ENCODE assay signal across 11 cellular contexts in genomic region chr14:24197066-24197465, GRCh38. TPM values are rescaled to one million over a fixed set of nuclear protein-coding genes. Genes with fewer than 3 reads are reported as not detected.
DNase-seq lines count a peak whose midpoint lies in the region; ATAC-seq and TF ChIP-seq lines count a peak whose summit lies in the region.
"Had no signal": no experiment of that assay in that cellular context is flagged by ENCODE, and none has a peak within 500 bp of the region (broad histone marks: within the 10 kb centered on the region; RNA-seq: fewer than 3 reads in every experiment).

No MANE protein-coding gene starts in this region.

- H3K9me3 ChIP-seq in SK-N-SH (no peaks in the 10 kb centered on the region), Karpas-422 (ENCODE audit: low read length) (0 out of 2 replicates have a peak, but pooled peaks cover 2% of the 10 kb centered on the region), body of pancreas (no peaks in the 10 kb centered on the region), neural progenitor cell (ENCODE audit: low read depth) (no peaks in the 10 kb centered on the region)

- H3K36me3 ChIP-seq in SK-N-SH (replicated peaks in 1 of 2; ENCODE audit: control insufficient read depth in 1 of 2, insufficient read depth in 2 of 2, low read length in 1 of 2): peaks cover 9 to 31% of the 10 kb centered on the region in 2 experiments
- H3K36me3 ChIP-seq in Karpas-422 (ENCODE audit: insufficient read depth, low read length): peaks cover 23% of the 10 kb centered on the region
- peaks cover 0 to 4% of the 10 kb centered on the region in 2 donors for H3K36me3 ChIP-seq in body of pancreas (replicated peaks in 1 of 2; ENCODE audit: insufficient read depth in 1 of 2, low read depth in 2 of 2)
- H3K36me3 ChIP-seq in neural progenitor cell: peaks cover under 1% of the 10 kb centered on the region

- peaks cover 11% of the 10 kb centered on the region in 2 experiments; a peak in 2 of 4 replicates for H3K4me1 ChIP-seq in SK-N-SH (ENCODE audit: control insufficient read depth in 1 of 2, insufficient read depth in 2 of 2, low read depth in 1 of 2, low read length in 1 of 2)
- peaks cover 35% of the 10 kb centered on the region for H3K4me1 ChIP-seq in Karpas-422 (ENCODE audit: low read length)
- peaks cover 58% of the 10 kb centered on the region for H3K4me1 ChIP-seq in body of pancreas
- peaks cover 6% of the 10 kb centered on the region for H3K4me1 ChIP-seq in neural progenitor cell

- WGBS in SK-N-SH (ENCODE audit: low lambda C conversion rate): 89% methylated on average over 2 of the region's 2 CpGs
- WGBS in body of pancreas, 2 donors: 36 to 68% methylated on average over 2 of the region's 2 CpGs

- H3F3A ChIP-seq in SK-N-SH (replicated peaks; ENCODE audit: insufficient read depth) (no peaks in the 10 kb centered on the region), neural progenitor cell (ENCODE audit: low read depth) (peaks cover 27% of the 10 kb centered on the region)

- CTCF ChIA-PET in SK-N-SH (lab: Yijun Ruan, JAX): interaction anchor here (1.7 to 1.9 kb wide), 2 partner anchors 36 to 100 kb away, joined by 6 to 8 read pairs; partner anchors contain the start of gene IRF9

- peaks cover 8% of the 10 kb centered on the region for H3K27me3 Mint-ChIP-seq in neural progenitor cell (ENCODE audit: insufficient read depth, low read depth)

- H3K9me2 ChIP-seq in SK-N-SH (no peaks in the 10 kb centered on the region), Karpas-422 (replicated peaks; ENCODE audit: insufficient read depth, low read length) (no peaks in the 10 kb centered on the region)

- intact Hi-C loops in body of pancreas (cut with DNase I): no loop called here

- H3K4me2 ChIP-seq in SK-N-SH: peak overlapping the region; percentile 97
- peak overlapping the region; percentile 74 for H3K4me2 ChIP-seq in Karpas-422 (ENCODE audit: low read depth, low read length, poor library complexity, severe bottlenecking)
- H3K4me2 ChIP-seq in neural progenitor cell: peak overlapping the region; percentile 92

- H3K79me2 ChIP-seq in SK-N-SH (ENCODE audit: insufficient read depth) (peaks cover 83% of the 10 kb centered on the region), Karpas-422 (ENCODE audit: low read length) (peaks cover 29% of the 10 kb centered on the region), neural progenitor cell (ENCODE audit: low read depth) (peaks cover 14% of the 10 kb centered on the region)

- H3K9ac ChIP-seq in SK-N-SH: no peak overlapping the region
- peak overlapping the region; percentile 89 for H3K9ac ChIP-seq in Karpas-422 (ENCODE audit: low read length)
- no peak overlapping the region for H3K9ac ChIP-seq in neural progenitor cell

- no peak for TF ChIP-seq EP300 in SK-N-SH (IDR thresholded peaks at IDR 0.05; ENCODE audit: borderline replicate concordance in 1 of 2, low read depth in 1 of 2, low read length in 1 of 2)

- H3K4me3 ChIP-seq in SK-N-SH (ENCODE audit: low read depth in 2 of 2, low read length in 1 of 2) (peak overlapping the region in 1 of 2 experiments; percentile 85; a peak in 1 of 4 replicates), Karpas-422 (ENCODE audit: low read length) (peak overlapping the region; percentile 72), body of pancreas (peak overlapping the region in 1 of 2 donors; percentile 87), neural progenitor cell (no peak overlapping the region)

- H4K20me1 ChIP-seq in SK-N-SH (ENCODE audit: insufficient read depth) (no peaks in the 10 kb centered on the region), Karpas-422 (ENCODE audit: insufficient read depth, low read depth, low read length) (no peaks in the 10 kb centered on the region), neural progenitor cell (ENCODE audit: low read depth) (no peaks in the 10 kb centered on the region)

- no peaks in the 10 kb centered on the region for H3K27me3 ChIP-seq in SK-N-SH (ENCODE audit: insufficient read depth)
- no peaks in the 10 kb centered on the region for H3K27me3 ChIP-seq in Karpas-422 (ENCODE audit: low read length)
- no peaks in the 10 kb centered on the region for H3K27me3 ChIP-seq in body of pancreas
- no peaks in the 10 kb centered on the region for H3K27me3 ChIP-seq in neural progenitor cell

- H3K27ac ChIP-seq in SK-N-SH (ENCODE audit: low read depth in 2 of 2, low read length in 1 of 2): no peak overlapping the region
- peak overlapping the region; percentile 78 for H3K27ac ChIP-seq in Karpas-422 (ENCODE audit: low read length)
- peak overlapping the region in 3 of 4 donors; percentile 92 to 98 (median 98) for H3K27ac ChIP-seq in body of pancreas
- no peak overlapping the region for H3K27ac ChIP-seq in neural progenitor cell

- ATAC-seq in SK-N-SH treated with all-trans-retinoic acid at 6 μM for 48 hours: no peak
- ATAC-seq in body of pancreas: no peak
- ATAC-seq: sciatic nerve had no signal

- peak overlapping the region; percentile 98 for H3K4me3 Mint-ChIP-seq in neural progenitor cell

- TF ChIP-seq RAD21 in SK-N-SH (IDR thresholded peaks at IDR 0.05; ENCODE audit: low read length): no peak

- TF ChIP-seq POLR2A in body of pancreas (IDR thresholded peaks at IDR 0.05): no peak

- no peak overlapping the region for H3K27ac Mint-ChIP-seq in neural progenitor cell

- no peaks in the 10 kb centered on the region for H3K9me3 Mint-ChIP-seq in neural progenitor cell

- peaks cover 21% of the 10 kb centered on the region for H3K4me1 Mint-ChIP-seq in neural progenitor cell

- no peak overlapping the region for H2AFZ ChIP-seq in SK-N-SH (ENCODE audit: low read depth)
- H2AFZ ChIP-seq in Karpas-422 (ENCODE audit: low read length): no peak overlapping the region
- no peak overlapping the region for H2AFZ ChIP-seq in neural progenitor cell (replicated peaks)

- DNase-seq in SK-N-SH (no peak), Karpas-422 (no peak), body of pancreas (no peak), neural progenitor cell (ENCODE audit: low spot score) (no peak), OCI-M1 (lab: John Stamatoyannopoulos, UW) (no peak), SIG-M5 (lab: John Stamatoyannopoulos, UW) (no peak), Ammon's horn (ENCODE audit: low spot score) (no peak)
- DNase-seq: 8988T, NCI-H524 had no signal

- no peak for TF ChIP-seq CTCF in SK-N-SH (IDR thresholded peaks at IDR 0.05)
- no peak for TF ChIP-seq CTCF in body of pancreas (IDR thresholded peaks at IDR 0.05)
- TF ChIP-seq CTCF in neural progenitor cell (IDR thresholded peaks at IDR 0.05): no peak

- POLR2A ChIA-PET in SK-N-SH (lab: Yijun Ruan, JAX): no interaction called here

- peaks cover 21% of the 10 kb centered on the region for H3K36me3 Mint-ChIP-seq in neural progenitor cell

TF ChIP-seq in SK-N-SH, 30 proteins besides CTCF, POLR2A, EP300 and RAD21 (continues in another document):
- TF ChIP-seq FOXM1 (IDR thresholded peaks at IDR 0.05; ENCODE audit: low read depth) (no peak), TAF1 (IDR thresholded peaks at IDR 0.05; ENCODE audit: borderline replicate concordance, low read depth, low read length) (no peak), FOSL2 (IDR thresholded peaks at IDR 0.05; ENCODE audit: borderline replicate concordance, low read depth) (no peak), TCF12 (IDR thresholded peaks at IDR 0.05) (no peak), GATA2 (CRISPR knock-in tag; IDR thresholded peaks at IDR 0.05) (no peak)

RNA-seq across cellular contexts. Expression of gene TM9SF1, which starts 1.8 kb away (rescaled TPM):
- polyA plus RNA-seq in SK-N-SH (2012; rRNA removed): 48.7 and 54.8 TPM in 2 replicates
- 49.3 and 49.8 TPM in 2 replicates for polyA plus RNA-seq in SK-N-SH (2012; cell fraction: cytosol; rRNA removed)
- 32.2 and 42.7 TPM in 2 replicates for polyA plus RNA-seq in SK-N-SH (2012; cell fraction: nucleus; rRNA removed)
- 31.3 and 49.0 TPM in 2 replicates for total RNA-seq in Karpas-422 (2014; rRNA removed; shearing (Covaris generic); ENCODE audit: low replicate concordance)
- total RNA-seq in body of pancreas (10 to 100 TPM; 57.9 to 59.7 TPM), neural progenitor cell (ENCODE audit: low replicate concordance) (30.5 and 37.6 TPM in 2 replicates)

RNA-seq across cellular contexts. Expression of gene TSSK4, which starts 8.4 kb away (rescaled TPM):
- polyA plus RNA-seq in SK-N-SH (2012; rRNA removed): 0.05 TPM in 1 of 2 replicates, not detected in the other
- polyA plus RNA-seq in SK-N-SH (2012; cell fraction: cytosol; rRNA removed): 0.03 TPM in 1 of 2 replicates, not detected in the other
- 0.06 and 0.23 TPM in 2 replicates for polyA plus RNA-seq in SK-N-SH (2012; cell fraction: nucleus; rRNA removed)
- total RNA-seq in Karpas-422 (2014; rRNA removed; shearing (Covaris generic); ENCODE audit: low replicate concordance): 4.2 TPM in 1 of 2 replicates, not detected in the other
- under 1 TPM in 1 of 2 donors, not detected in 1; 0.26 TPM for total RNA-seq in body of pancreas
- not detected in 2 replicates for total RNA-seq in neural progenitor cell (ENCODE audit: low replicate concordance)
- total RNA-seq: sciatic nerve had no signal

RNA-seq across cellular contexts. Expression of gene IPO4, which starts 8.4 kb away (rescaled TPM):
- polyA plus RNA-seq in SK-N-SH (2012; rRNA removed): 39.7 and 61.3 TPM in 2 replicates
- polyA plus RNA-seq in SK-N-SH (2012; cell fraction: cytosol; rRNA removed): 24.0 and 34.4 TPM in 2 replicates
- polyA plus RNA-seq in SK-N-SH (2012; cell fraction: nucleus; rRNA removed): 161 and 211 TPM in 2 replicates
- 48.9 and 118 TPM in 2 replicates for total RNA-seq in Karpas-422 (2014; rRNA removed; shearing (Covaris generic); ENCODE audit: low replicate concordance)
- total RNA-seq in body of pancreas: 10 to 100 TPM; 30.4 to 73.5 TPM
- 15.9 and 35.5 TPM in 2 replicates for total RNA-seq in neural progenitor cell (ENCODE audit: low replicate concordance)

RNA-seq across cellular contexts. Expression of gene CHMP4A, which starts 16.2 kb away (rescaled TPM):
- 92.4 and 96.1 TPM in 2 replicates for polyA plus RNA-seq in SK-N-SH (2012; rRNA removed)
- polyA plus RNA-seq in SK-N-SH (2012; cell fraction: cytosol; rRNA removed): 117 and 158 TPM in 2 replicates
- 62.1 and 64.8 TPM in 2 replicates for polyA plus RNA-seq in SK-N-SH (2012; cell fraction: nucleus; rRNA removed)
- 36.8 and 94.6 TPM in 2 replicates for total RNA-seq in Karpas-422 (2014; rRNA removed; shearing (Covaris generic); ENCODE audit: low replicate concordance)
- total RNA-seq in body of pancreas (10 to 100 TPM; 28.5 to 32.0 TPM), neural progenitor cell (ENCODE audit: low replicate concordance) (35.3 and 37.1 TPM in 2 replicates)

RNA-seq across cellular contexts. Expression of gene MDP1, which starts 18.8 kb away (rescaled TPM):
- polyA plus RNA-seq in SK-N-SH (2012; rRNA removed): 36.4 and 36.7 TPM in 2 replicates
- polyA plus RNA-seq in SK-N-SH (2012; cell fraction: cytosol; rRNA removed): 33.8 and 34.0 TPM in 2 replicates
- 42.4 and 50.9 TPM in 2 replicates for polyA plus RNA-seq in SK-N-SH (2012; cell fraction: nucleus; rRNA removed)
- 30.7 and 35.4 TPM in 2 replicates for total RNA-seq in Karpas-422 (2014; rRNA removed; shearing (Covaris generic); ENCODE audit: low replicate concordance)
- total RNA-seq in body of pancreas: 10 to 100 TPM in 1 of 2 donors, 1 to 10 TPM in 1; 2.0 to 18.9 TPM
- total RNA-seq in neural progenitor cell (ENCODE audit: low replicate concordance): 18.3 and 20.1 TPM in 2 replicates

Comparison
In these comparisons a context has a peak if more than half of its experiments do, and no peak if none do; other contexts are left out.
1. H3K27ac ChIP-seq: peak in Karpas-422 (single experiment) and body of pancreas (3 of 4); none in SK-N-SH (0 of 2) and neural progenitor cell (single experiment).
2. Peak in every context shown above with its lines, with median percentiles within 50 percentile points of each other: H3K4me2 ChIP-seq.